13 cellular contexts compared by ENCODE assay signal in the genomic region with DNA sequence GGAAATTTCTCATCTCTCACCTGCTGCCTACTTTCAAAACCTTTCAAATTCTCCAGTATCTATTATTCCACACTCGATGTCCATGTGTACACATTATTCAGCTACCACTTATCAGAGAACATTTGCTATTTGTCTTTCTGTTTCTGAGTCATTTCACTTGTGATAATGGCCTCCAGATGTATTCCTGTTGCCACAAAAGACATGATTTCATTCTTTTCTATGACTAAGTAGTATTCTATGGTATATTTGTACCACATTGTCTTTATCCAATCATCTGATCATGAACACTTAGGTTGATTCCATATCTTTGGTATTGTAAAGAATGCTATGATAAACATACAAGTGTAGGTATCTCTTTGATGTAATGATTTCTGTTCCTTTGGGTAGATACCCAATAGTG.
DNase-seq lines count a peak whose midpoint lies in the region; ATAC-seq lines count a peak whose summit lies in the region.
"Had no signal": no experiment of that assay in that cellular context is flagged by ENCODE, and none has a peak within 500 bp of the region (broad histone marks: within the 10 kb centered on the region; RNA-seq: fewer than 3 reads in every experiment).

No MANE protein-coding gene starts in this region.

- no peaks in the 10 kb centered on the region for H3K36me3 Mint-ChIP-seq in activated naive CD8-positive, alpha-beta T cell treated with anti-CD3 and anti-CD28 coated beads, Interleukin-2, amount 50 U/mL, for 24 hours (ENCODE audit: low read depth)
- H3K36me3 Mint-ChIP-seq: CD8-positive, alpha-beta T cell had no signal

- no peak for ATAC-seq in HG02852 (IDR thresholded peaks at IDR 0.05; ENCODE audit: unreplicated experiment)
- ATAC-seq in activated naive CD8-positive, alpha-beta T cell treated with anti-CD3 and anti-CD28 coated beads, Interleukin-2, amount 50 U/mL, for 24 hours = no peak
- ATAC-seq in GM19328 (IDR thresholded peaks at IDR 0.05; ENCODE audit: unreplicated experiment) = no peak
- ATAC-seq: CD8-positive, alpha-beta T cell had no signal

- no peak overlapping the region for H3K27ac Mint-ChIP-seq in activated naive CD8-positive, alpha-beta T cell treated with anti-CD3 and anti-CD28 coated beads, Interleukin-2, amount 50 U/mL, for 24 hours
- H3K27ac Mint-ChIP-seq: B cell; CD8-positive, alpha-beta T cell had no signal

- no peaks in the 10 kb centered on the region for H3K4me1 Mint-ChIP-seq in activated naive CD8-positive, alpha-beta T cell treated with anti-CD3 and anti-CD28 coated beads, Interleukin-2, amount 50 U/mL, for 24 hours
- H3K4me1 Mint-ChIP-seq: B cell had no signal

- no peaks in the 10 kb centered on the region for H3K27me3 Mint-ChIP-seq in activated naive CD8-positive, alpha-beta T cell treated with anti-CD3 and anti-CD28 coated beads, Interleukin-2, amount 50 U/mL, for 24 hours
- H3K27me3 Mint-ChIP-seq: B cell had no signal

- peak; percentile 73 for DNase-seq in ELR (ENCODE audit: low read depth)
- peak; percentile 5 for DNase-seq in HT1080 (ENCODE audit: low read depth)
- DNase-seq in epithelial cell of prostate (ENCODE audit: low read depth, low spot score) = peak; percentile 2
- no peak for DNase-seq in activated naive CD8-positive, alpha-beta T cell treated with anti-CD3 and anti-CD28 coated beads, Interleukin-2, amount 50 U/mL, for 24 hours
- DNase-seq: Calu3; CD8-positive, alpha-beta T cell; GF-D8; GM23248; KG1 had no signal

- H3K4me3 Mint-ChIP-seq in activated naive CD8-positive, alpha-beta T cell treated with anti-CD3 and anti-CD28 coated beads, Interleukin-2, amount 50 U/mL, for 24 hours = no peak overlapping the region
- H3K4me3 Mint-ChIP-seq: B cell; CD8-positive, alpha-beta T cell had no signal

- peaks cover 15% of the 10 kb centered on the region for H3K9me3 Mint-ChIP-seq in activated naive CD8-positive, alpha-beta T cell treated with anti-CD3 and anti-CD28 coated beads, Interleukin-2, amount 50 U/mL, for 24 hours

- no peak overlapping the region for H3K27ac ChIP-seq in epithelial cell of prostate
- H3K27ac ChIP-seq: BLaER1 treated with 17β-estradiol and CSF1 and Interleukin-3, amounts not matched to agents 10 nM and 100 nM; GM23248 had no signal
